In the genomic region with DNA sequence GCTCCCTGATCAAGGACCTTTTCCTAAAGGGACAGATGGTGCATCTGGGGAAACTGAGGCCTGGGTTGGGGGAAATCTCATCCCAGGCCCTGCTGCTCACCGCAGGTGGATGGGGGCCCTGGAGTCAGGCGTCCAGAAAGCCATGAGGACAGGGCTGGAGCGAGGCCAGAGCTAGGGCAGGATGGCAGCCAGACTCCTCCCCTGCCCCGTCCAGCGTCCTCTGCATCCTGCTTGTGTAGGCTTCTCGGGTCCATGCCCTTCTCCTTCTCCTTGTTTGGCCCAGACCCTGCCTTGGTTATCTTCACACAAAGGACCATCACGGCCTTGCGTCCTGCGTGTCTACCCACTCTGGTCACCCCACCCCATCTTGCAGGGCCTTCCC, we compare ENCODE assay signal across 16 cellular contexts. TPM values are rescaled to one million over a fixed set of nuclear protein-coding genes. Genes with fewer than 3 reads are reported as not detected.
"Had no signal": no experiment of that assay in that cellular context is flagged by ENCODE, and none has a peak within 500 bp of the region (broad histone marks: within the 10 kb centered on the region; RNA-seq: fewer than 3 reads in every experiment).

No MANE protein-coding gene starts in this region.

- ATAC-seq: gastroesophageal sphincter; left lobe of liver; stimulated activated naive CD8-positive, alpha-beta T cell treated with anti-CD3 and anti-CD28 coated beads, Interleukin-15, Interleukin-2, amounts not matched to agents 100 U/mL and 50 U/mL, for 24 hours had no signal

- H3K9me3 Mint-ChIP-seq: nephron, type B pancreatic cell had no signal

- H3K4me1 ChIP-seq: gastroesophageal sphincter had no signal

- H3K9me3 ChIP-seq: gastroesophageal sphincter had no signal

- H3K27ac Mint-ChIP-seq: endodermal cell, nephron, type B pancreatic cell had no signal

- H3K27me3 Mint-ChIP-seq: type B pancreatic cell had no signal

- H3K4me3 ChIP-seq: gastroesophageal sphincter, skin epidermis had no signal

- H3K4me3 Mint-ChIP-seq: endodermal cell, nephron, type B pancreatic cell had no signal

- H3K36me3 ChIP-seq: gastroesophageal sphincter had no signal

- FAIRE-seq: astrocyte, bronchial epithelial cell, islet of Langerhans had no signal

- H3K27ac ChIP-seq: gastroesophageal sphincter, skin epidermis had no signal

- H3K4me1 Mint-ChIP-seq: nephron had no signal

- H3K36me3 Mint-ChIP-seq: type B pancreatic cell had no signal

- DNase-seq: activated CD4-positive, alpha-beta T cell treated with anti-CD3 and anti-CD28 coated beads, Interleukin-2, amount 50 U/mL, for 1 hour; activated naive CD4-positive, alpha-beta T cell; activated T-cell treated with anti-CD3 and anti-CD28 coated beads for 4 hours; endodermal cell; erythroblast; stimulated activated naive CD8-positive, alpha-beta T cell treated with anti-CD3 and anti-CD28 coated beads, Interleukin-15, Interleukin-2, amounts not matched to agents 100 U/mL and 50 U/mL, for 24 hours had no signal

RNA-seq across cellular contexts. Expression of gene TRIM17, which starts 53.0 kb away (rescaled TPM):
- total RNA-seq: dermis microvascular lymphatic vessel endothelial cell, gastroesophageal sphincter, left lobe of liver, mesenteric fat pad had no signal
